In the genomic region with DNA sequence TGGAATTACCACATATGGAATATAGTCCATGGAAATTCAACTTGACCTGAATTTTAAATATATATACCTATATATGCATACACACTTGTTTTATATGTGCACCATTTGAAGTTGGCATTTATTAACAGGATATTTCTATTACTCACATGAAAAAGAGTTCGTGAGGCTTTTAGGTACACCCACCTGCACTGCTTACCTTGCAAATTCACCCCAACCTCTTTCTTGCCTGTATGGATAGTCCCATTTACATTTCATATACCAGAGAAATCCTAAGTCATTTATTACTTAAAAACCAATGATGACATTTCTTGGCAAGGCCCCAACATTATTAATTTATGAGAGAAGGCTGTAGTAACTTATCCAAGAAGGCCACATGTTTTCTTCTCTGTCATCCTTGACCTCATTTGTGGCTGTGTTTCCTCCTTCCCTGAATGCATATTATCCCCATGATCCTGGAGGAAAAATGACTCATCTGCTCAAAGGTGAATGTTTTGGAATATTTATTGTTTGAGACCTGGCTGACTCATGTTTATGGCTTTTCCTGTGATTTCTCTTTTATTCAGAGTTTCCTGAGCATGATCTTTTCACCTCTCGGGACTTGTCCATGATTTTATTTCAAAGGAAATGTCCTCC, we compare ENCODE assay signal across 12 cellular contexts.
DNase-seq lines count a peak whose midpoint lies in the region; ATAC-seq and TF ChIP-seq lines count a peak whose summit lies in the region.
"Had no signal": no experiment of that assay in that cellular context is flagged by ENCODE, and none has a peak within 500 bp of the region (broad histone marks: within the 10 kb centered on the region; RNA-seq: fewer than 3 reads in every experiment).

No MANE protein-coding gene starts in this region.

- H3K23ac ChIP-seq in H9 (ENCODE audit: insufficient read length, low read depth, low read length) = no peak overlapping the region

- no peak overlapping the region for H3K18ac ChIP-seq in H9 (ENCODE audit: insufficient read length, low read depth, low read length)

- no peaks in the 10 kb centered on the region for H3K23me2 ChIP-seq in H9 (ENCODE audit: insufficient read length, low read depth, low read length, poor library complexity, severe bottlenecking)

- H3K9ac ChIP-seq in H9 (ENCODE audit: extremely low read depth, insufficient read length, low read length) = no peak overlapping the region
- H3K9ac ChIP-seq: BLaER1 treated with 17β-estradiol and CSF1 and Interleukin-3, amounts not matched to agents 10 nM and 100 nM had no signal

- no peaks in the 10 kb centered on the region; a peak in 1 of 7 replicates for H3K36me3 Mint-ChIP-seq in H9 (ENCODE audit: insufficient read depth in 1 of 3, low read depth in 3 of 3)
- H3K36me3 Mint-ChIP-seq: stimulated activated effector memory CD8-positive, alpha-beta T cell treated with anti-CD3 and anti-CD28 coated beads, Interleukin-12 subunit alpha, Interleukin-12 subunit beta, amount 100 ng/mL, for 72 hours had no signal

- no peak overlapping the region for H2AFZ ChIP-seq in ACC112 (ENCODE audit: low read length, unreplicated experiment)
- no peak overlapping the region for H2AFZ ChIP-seq in H9 (ENCODE audit: low read length)

- DNase-seq in HS-5 (ENCODE audit: low read depth) = peak; percentile 93
- peak; percentile 53 for DNase-seq in brain microvascular endothelial cell
- no peak for DNase-seq in left colon
- no peak for DNase-seq in left lobe of liver (ENCODE audit: low spot score)
- no peak for DNase-seq in H9
- DNase-seq in NCI-H345 (lab: John Stamatoyannopoulos, UW) = no peak
- DNase-seq: dorsolateral prefrontal cortex, T-helper 2 cell had no signal

- intact Hi-C loops in left colon (cut with DNase I, micrococcal nuclease) = no loop called here

- H2BK5ac ChIP-seq in H9 (ENCODE audit: insufficient read length, low read length) = no peak overlapping the region

- no peak overlapping the region for H3T11ph ChIP-seq in H9 (ENCODE audit: low read length)

- no peak for TF ChIP-seq CTCF in brain microvascular endothelial cell (IDR thresholded peaks at IDR 0.05; ENCODE audit: low read depth, low read length, missing control alignments)
- TF ChIP-seq CTCF in H9 (conservative IDR thresholded peaks at IDR 0.05) = no peak

- no peak overlapping the region for H2AK5ac ChIP-seq in H9 (ENCODE audit: insufficient read length, low read length)

- no peak overlapping the region for H4K8ac ChIP-seq in H9 (replicated peaks; ENCODE audit: insufficient read length, low read depth, low read length)

- in situ Hi-C loops in brain microvascular endothelial cell (cut with HindIII; ENCODE audit: low pct_ligation_motif_present, low sequenced_read_pairs) = no loop called here

- peaks cover 32% of the 10 kb centered on the region for H3K4me1 ChIP-seq in ACC112 (ENCODE audit: control insufficient read depth, insufficient read depth, low read length, unreplicated experiment)
- no peaks in the 10 kb centered on the region; the same call in 1 of the 2 replicates for H3K4me1 ChIP-seq in H9 (ENCODE audit: insufficient read depth, low read length)

- H4K20me1 ChIP-seq in H9 (ENCODE audit: control insufficient read depth, insufficient read depth, insufficient read length) = no peaks in the 10 kb centered on the region
- H4K20me1 ChIP-seq: BLaER1 treated with 17β-estradiol and CSF1 and Interleukin-3, amounts not matched to agents 10 nM and 100 nM had no signal

- H2BK120ac ChIP-seq in H9 (ENCODE audit: low read depth, low read length, poor library complexity, severe bottlenecking) = no peak overlapping the region

- H3K27me3 ChIP-seq in ACC112 (ENCODE audit: insufficient read depth, low read length) (no peaks in the 10 kb centered on the region), brain microvascular endothelial cell (replicated peaks) (no peaks in the 10 kb centered on the region), H9 (ENCODE audit: insufficient read depth, low read length) (no peaks in the 10 kb centered on the region)
- H3K27me3 ChIP-seq: BLaER1 treated with 17β-estradiol and CSF1 and Interleukin-3, amounts not matched to agents 10 nM and 100 nM had no signal

- H2BK12ac ChIP-seq in H9 (ENCODE audit: insufficient read length, low read depth, low read length) = no peak overlapping the region

- no peaks in the 10 kb centered on the region for H3K9me3 Mint-ChIP-seq in H9
- H3K9me3 Mint-ChIP-seq: stimulated activated effector memory CD8-positive, alpha-beta T cell treated with anti-CD3 and anti-CD28 coated beads, Interleukin-12 subunit alpha, Interleukin-12 subunit beta, amount 100 ng/mL, for 72 hours had no signal

- no peaks in the 10 kb centered on the region for H3K27me3 Mint-ChIP-seq in H9 (ENCODE audit: low read depth)

- no peak overlapping the region for H3K14ac ChIP-seq in H9 (ENCODE audit: insufficient read depth, low read length)

- no peak overlapping the region for H3K4me3 Mint-ChIP-seq in H9
- H3K4me3 Mint-ChIP-seq: stimulated activated effector memory CD8-positive, alpha-beta T cell treated with anti-CD3 and anti-CD28 coated beads, Interleukin-12 subunit alpha, Interleukin-12 subunit beta, amount 100 ng/mL, for 72 hours had no signal

- H3K27ac ChIP-seq in ACC112 (ENCODE audit: low read depth, low read length) = peak overlapping the region; percentile 69
- peak overlapping the region; percentile 44 for H3K27ac ChIP-seq in brain microvascular endothelial cell
- no peak overlapping the region for H3K27ac ChIP-seq in H9 (ENCODE audit: insufficient read length, low read depth, low read length)
- H3K27ac ChIP-seq: BLaER1 treated with 17β-estradiol and CSF1 and Interleukin-3, amounts not matched to agents 10 nM and 100 nM; dorsolateral prefrontal cortex had no signal

- H3K27ac Mint-ChIP-seq in H9 = no peak overlapping the region
- H3K27ac Mint-ChIP-seq: stimulated activated effector memory CD8-positive, alpha-beta T cell treated with anti-CD3 and anti-CD28 coated beads, Interleukin-12 subunit alpha, Interleukin-12 subunit beta, amount 100 ng/mL, for 72 hours had no signal

- ATAC-seq in left colon (peak; percentile 97), left lobe of liver (no peak), HG03139 (IDR thresholded peaks at IDR 0.05; ENCODE audit: unreplicated experiment) (no peak)
- ATAC-seq: stimulated activated effector memory CD8-positive, alpha-beta T cell treated with anti-CD3 and anti-CD28 coated beads, Interleukin-12 subunit alpha, Interleukin-12 subunit beta, amount 100 ng/mL, for 72 hours had no signal

- H4K91ac ChIP-seq in H9 (ENCODE audit: insufficient read length, low read depth, low read length) = no peak overlapping the region

- no peaks in the 10 kb centered on the region for H3K9me3 ChIP-seq in H9 (ENCODE audit: control insufficient read depth, low read depth, low read length)
- H3K9me3 ChIP-seq: BLaER1 treated with 17β-estradiol and CSF1 and Interleukin-3, amounts not matched to agents 10 nM and 100 nM had no signal

- H2BK20ac ChIP-seq in H9 (ENCODE audit: low read depth, low read length, poor library complexity, severe bottlenecking) = no peak overlapping the region

- H3K56ac ChIP-seq in H9 (ENCODE audit: insufficient read length, low read depth, low read length) = no peak overlapping the region

- no CpG with 5 or more reads among the region's 2 CpGs for WGBS in H9 (ENCODE audit: extremely low coverage, insufficient read length, low lambda C conversion rate)

- H3K4me3 ChIP-seq in ACC112 (ENCODE audit: low read depth, low read length) (no peak overlapping the region), brain microvascular endothelial cell (ENCODE audit: low read depth, low read length) (no peak overlapping the region)
- H3K4me3 ChIP-seq: BLaER1 treated with 17β-estradiol and CSF1 and Interleukin-3, amounts not matched to agents 10 nM and 100 nM; dorsolateral prefrontal cortex had no signal

- H3K4me1 Mint-ChIP-seq in H9 = peaks cover 16 to 17% of the 10 kb centered on the region in 2 experiments
- H3K4me1 Mint-ChIP-seq: stimulated activated effector memory CD8-positive, alpha-beta T cell treated with anti-CD3 and anti-CD28 coated beads, Interleukin-12 subunit alpha, Interleukin-12 subunit beta, amount 100 ng/mL, for 72 hours had no signal

- H3K79me2 ChIP-seq in ACC112 (ENCODE audit: control insufficient read depth, insufficient read depth, low read length, unreplicated experiment) = no peaks in the 10 kb centered on the region
- no peaks in the 10 kb centered on the region for H3K79me2 ChIP-seq in H9 (ENCODE audit: insufficient read depth, low read length)

- H3K4me2 ChIP-seq in H9 (ENCODE audit: insufficient read depth, insufficient read length, low read length) = no peak overlapping the region

- no peak overlapping the region for H2BK15ac ChIP-seq in H9 (ENCODE audit: low read depth, low read length)

- H3K36me3 ChIP-seq in ACC112 (ENCODE audit: insufficient read depth, low read length) = no peaks in the 10 kb centered on the region
- no peaks in the 10 kb centered on the region for H3K36me3 ChIP-seq in brain microvascular endothelial cell (replicated peaks)
- H3K36me3 ChIP-seq: BLaER1 treated with 17β-estradiol and CSF1 and Interleukin-3, amounts not matched to agents 10 nM and 100 nM had no signal

- H4K5ac ChIP-seq in H9 (ENCODE audit: insufficient read length, low read depth, low read length) = no peak overlapping the region

- no peaks in the 10 kb centered on the region for H3K79me1 ChIP-seq in H9 (ENCODE audit: insufficient read depth, low read depth, low read length, poor library complexity, severe bottlenecking)

- no peak overlapping the region for H3K4ac ChIP-seq in H9 (ENCODE audit: low read depth, low read length)

Comparison
In these comparisons a context has a peak if more than half of its experiments do, and no peak if none do; other contexts are left out.
1. DNase-seq: peak in HS-5 (single experiment) and brain microvascular endothelial cell (single experiment); none in left colon (0 of 2), left lobe of liver (single experiment), H9 (single experiment) and NCI-H345 (single experiment).